20 cellular contexts compared by ENCODE assay signal in genomic region chr4:7293703-7294102, GRCh38.
"Had no signal": no experiment of that assay in that cellular context is flagged by ENCODE, and none has a peak within 500 bp of the region (broad histone marks: within the 10 kb centered on the region; RNA-seq: fewer than 3 reads in every experiment).

No MANE protein-coding gene starts in this region.

- H3K27me3 ChIP-seq: pancreas, tibial nerve, uterus had no signal

- H3K36me3 ChIP-seq: lower lobe of right lung, pancreas, prostate gland, tibial nerve, uterus had no signal

- DNase-seq: hippocampal formation; kidney glomerular epithelial cell; left cardiac atrium; lower lobe of right lung; mammary epithelial cell; mesenchymal stem cell; naive B cell; natural killer cell; pancreas; retina; right cardiac atrium; stimulated activated CD4-positive, alpha-beta T cell treated with anti-CD3 and anti-CD28 coated beads, Interleukin-12 subunit alpha, Interleukin-12 subunit beta, amount 100 ng/mL, for 4 hours; stimulated activated CD4-positive, alpha-beta T cell treated with anti-CD3 and anti-CD28 coated beads, Interleukin-15, amount 100 ng/mL, for 24 hours; stimulated activated CD4-positive, alpha-beta T cell treated with anti-CD3 and anti-CD28 coated beads, Interleukin-2, amount 100 ng/mL, for 24 hours; stimulated activated CD4-positive, alpha-beta T cell treated with anti-CD3 and anti-CD28 coated beads, Interleukin-4, amount 100 ng/mL, for 1 hour; stimulated activated naive CD4-positive, alpha-beta T cell; uterus had no signal

- H3K9me3 ChIP-seq: lower lobe of right lung, pancreas, prostate gland, tibial nerve, uterus had no signal

- H3K4me1 ChIP-seq: pancreas, prostate gland had no signal

- H3K27ac ChIP-seq: lower lobe of right lung, pancreas, prostate gland, skin epidermis, uterus had no signal

- H3K4me3 ChIP-seq: lower lobe of right lung, pancreas, prostate gland, skin epidermis, tibial nerve, uterus had no signal
